Comparison of ENCODE assay signal across 18 cellular contexts in the genomic region with DNA sequence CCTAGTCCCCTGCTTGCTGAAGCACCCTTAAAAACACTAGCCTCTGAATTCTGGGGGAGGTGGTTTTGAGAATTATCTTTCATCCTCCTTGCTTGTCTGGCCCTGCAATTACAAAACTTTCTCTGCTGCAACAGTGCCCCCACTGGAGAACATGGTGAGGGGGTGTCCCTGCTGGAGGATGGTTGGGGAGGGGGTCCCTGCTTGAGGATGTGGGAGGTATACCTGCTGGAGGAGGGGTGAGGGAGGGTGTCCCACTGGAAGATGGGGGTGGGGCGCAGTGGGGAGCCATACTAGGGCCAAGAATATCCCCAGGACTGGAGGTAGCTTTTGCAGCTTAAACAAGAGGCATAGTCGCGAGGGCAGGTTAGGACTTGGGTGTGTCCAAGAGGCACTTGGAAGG. TPM values are rescaled to one million over a fixed set of nuclear protein-coding genes. Genes with fewer than 3 reads are reported as not detected.
DNase-seq lines count a peak whose midpoint lies in the region; ATAC-seq and TF ChIP-seq lines count a peak whose summit lies in the region.
"Had no signal": no experiment of that assay in that cellular context is flagged by ENCODE, and none has a peak within 500 bp of the region (broad histone marks: within the 10 kb centered on the region; RNA-seq: fewer than 3 reads in every experiment).

No MANE protein-coding gene starts in this region.

- peaks cover 19% of the 10 kb centered on the region for H3K4me1 Mint-ChIP-seq in activated CD8-positive, alpha-beta memory T cell treated with anti-CD3 and anti-CD28 coated beads, Interleukin-2, amount 10 ng/mL, durations not matched to agents 7 days and 5 days

- no peaks in the 10 kb centered on the region for H3K9me2 ChIP-seq in SU-DHL-6 (replicated peaks; ENCODE audit: insufficient read depth, low read length)

- no peaks in the 10 kb centered on the region for H3K27me3 Mint-ChIP-seq in activated CD8-positive, alpha-beta memory T cell treated with anti-CD3 and anti-CD28 coated beads, Interleukin-2, amount 10 ng/mL, durations not matched to agents 7 days and 5 days
- H3K27me3 Mint-ChIP-seq: activated CD8-positive, alpha-beta T cell treated with anti-CD3 and anti-CD28 coated beads for 36 hours had no signal

- H2AFZ ChIP-seq in SU-DHL-6 (ENCODE audit: low read depth, low read length, severe bottlenecking): no peak overlapping the region

- H3K4me2 ChIP-seq in SU-DHL-6 (ENCODE audit: low read depth, low read length, poor library complexity, severe bottlenecking): no peak overlapping the region

- H3F3A ChIP-seq in SU-DHL-6 (ENCODE audit: insufficient read depth): peaks cover 14% of the 10 kb centered on the region

- peaks cover 4% of the 10 kb centered on the region for H3K4me1 ChIP-seq in A673 (ENCODE audit: insufficient read depth, low read length, poor library complexity, severe bottlenecking)

- H3K36me3 Mint-ChIP-seq in activated CD8-positive, alpha-beta memory T cell treated with anti-CD3 and anti-CD28 coated beads, Interleukin-2, amount 10 ng/mL, durations not matched to agents 7 days and 5 days: peaks cover 6% of the 10 kb centered on the region

- no peak for DNase-seq in A673 (ENCODE audit: low spot score)
- DNase-seq in GM12865 (ENCODE audit: low read depth): no peak
- no peak for DNase-seq in fibroblast of the aortic adventitia (ENCODE audit: low read depth)
- no peak for DNase-seq in COLO829 (ENCODE audit: low spot score)
- DNase-seq in activated CD8-positive, alpha-beta memory T cell treated with anti-CD3 and anti-CD28 coated beads, Interleukin-2, amount 10 ng/mL, durations not matched to agents 7 days and 5 days: no peak
- no peak for DNase-seq in iPS-NIHi7 (ENCODE audit: extremely low spot score)
- DNase-seq: activated CD8-positive, alpha-beta T cell treated with anti-CD3 and anti-CD28 coated beads for 36 hours; activated gamma-delta T cell treated with Interleukin-2 at 50 U/mL for 16 hours; stimulated activated CD4-positive, alpha-beta T cell treated with anti-CD3 and anti-CD28 coated beads, Interleukin-4, amount 100 ng/mL, for 1 hour; stimulated activated naive CD8-positive, alpha-beta T cell treated with anti-CD3 and anti-CD28 coated beads, Interleukin-15, Interleukin-2, amounts not matched to agents 100 U/mL and 50 U/mL, for 24 hours; T-helper 2 cell had no signal

- H3K9me3 ChIP-seq in A673 (ENCODE audit: low read depth, low read length, poor library complexity, severe bottlenecking): no peaks in the 10 kb centered on the region
- H3K9me3 ChIP-seq in SU-DHL-6 (ENCODE audit: insufficient read depth, low read length): no peaks in the 10 kb centered on the region
- H3K9me3 ChIP-seq: BLaER1 treated with 17β-estradiol and CSF1 and Interleukin-3, amounts not matched to agents 10 nM and 100 nM; mucosa of descending colon had no signal

- H3K4me3 ChIP-seq in A673 (ENCODE audit: low read depth, low read length, poor library complexity, severe bottlenecking) (no peak overlapping the region), GM12865 (ENCODE audit: low read depth, low read length) (no peak overlapping the region), SU-DHL-6 (ENCODE audit: insufficient read depth, low read length, poor library complexity, severe bottlenecking) (no peak overlapping the region), fibroblast of the aortic adventitia (ENCODE audit: low read depth, low read length) (no peak overlapping the region)
- H3K4me3 ChIP-seq: BLaER1 treated with 17β-estradiol and CSF1 and Interleukin-3, amounts not matched to agents 10 nM and 100 nM; mucosa of descending colon had no signal

- no peaks in the 10 kb centered on the region for H3K27me3 ChIP-seq in A673 (replicated peaks; ENCODE audit: insufficient read depth, low read depth, low read length, poor library complexity)
- no peaks in the 10 kb centered on the region for H3K27me3 ChIP-seq in SU-DHL-6 (ENCODE audit: low read length)
- H3K27me3 ChIP-seq: BLaER1 treated with 17β-estradiol and CSF1 and Interleukin-3, amounts not matched to agents 10 nM and 100 nM had no signal

- no peaks in the 10 kb centered on the region for H4K20me1 ChIP-seq in SU-DHL-6 (ENCODE audit: low read depth, low read length)
- H4K20me1 ChIP-seq: BLaER1 treated with 17β-estradiol and CSF1 and Interleukin-3, amounts not matched to agents 10 nM and 100 nM had no signal

- POLR2A ChIA-PET in A673 (lab: Charles Lee; ENCODE audit: low non-redundant PET): no interaction called here

- H3K79me2 ChIP-seq in SU-DHL-6 (ENCODE audit: insufficient read depth, low read length): peaks cover 9% of the 10 kb centered on the region; the same call in 1 of the 2 replicates

- CTCF ChIA-PET in A673 (lab: Charles Lee): no interaction called here
- CTCF ChIA-PET in activated CD8-positive, alpha-beta memory T cell treated with anti-CD3 and anti-CD28 coated beads, Interleukin-2, amount 10 ng/mL, durations not matched to agents 7 days and 5 days (lab: Charles Lee): interaction anchor here (3.1 kb wide), 1 partner anchor 13 kb away, joined by 14 read pairs; no protein-coding TSS in a partner anchor

- H3K27ac Mint-ChIP-seq in activated CD8-positive, alpha-beta memory T cell treated with anti-CD3 and anti-CD28 coated beads, Interleukin-2, amount 10 ng/mL, durations not matched to agents 7 days and 5 days: no peak overlapping the region
- H3K27ac Mint-ChIP-seq: activated CD8-positive, alpha-beta T cell treated with anti-CD3 and anti-CD28 coated beads for 36 hours had no signal

- no peak overlapping the region for H3K9ac ChIP-seq in SU-DHL-6 (ENCODE audit: low read length)
- H3K9ac ChIP-seq: BLaER1 treated with 17β-estradiol and CSF1 and Interleukin-3, amounts not matched to agents 10 nM and 100 nM had no signal

- H3K4me3 Mint-ChIP-seq in activated CD8-positive, alpha-beta memory T cell treated with anti-CD3 and anti-CD28 coated beads, Interleukin-2, amount 10 ng/mL, durations not matched to agents 7 days and 5 days: no peak overlapping the region
- H3K4me3 Mint-ChIP-seq: activated CD8-positive, alpha-beta T cell treated with anti-CD3 and anti-CD28 coated beads for 36 hours; central memory CD8-positive, alpha-beta T cell had no signal

- no peaks in the 10 kb centered on the region for H3K9me3 Mint-ChIP-seq in activated CD8-positive, alpha-beta memory T cell treated with anti-CD3 and anti-CD28 coated beads, Interleukin-2, amount 10 ng/mL, durations not matched to agents 7 days and 5 days (ENCODE audit: low read depth)
- H3K9me3 Mint-ChIP-seq: activated CD8-positive, alpha-beta T cell treated with anti-CD3 and anti-CD28 coated beads for 36 hours; central memory CD8-positive, alpha-beta T cell had no signal

- intact Hi-C loops in A673 (cut with micrococcal nuclease; ENCODE audit: unreplicated experiment): no loop called here

- TF ChIP-seq CTCF in A673 (conservative IDR thresholded peaks at IDR 0.05; ENCODE audit: low read depth, low read length) (peak; percentile 44), GM12865 (IDR thresholded peaks at IDR 0.05; ENCODE audit: insufficient read depth, low read depth, low read length, missing control alignments) (peak; percentile 22), SU-DHL-6 (IDR thresholded peaks at IDR 0.05; ENCODE audit: insufficient read depth, low read length, poor library complexity, severe bottlenecking) (peak; percentile 39), fibroblast of the aortic adventitia (IDR thresholded peaks at IDR 0.05; ENCODE audit: insufficient read depth, low read length) (peak; percentile 4)

- H3K36me3 ChIP-seq in A673 (ENCODE audit: insufficient read depth, low read length, poor library complexity, severe bottlenecking) (no peaks in the 10 kb centered on the region), SU-DHL-6 (ENCODE audit: low read length) (no peaks in the 10 kb centered on the region)

- BruUV-seq in A673 (replicated peaks; lab: Mats Ljungman, UMichigan): no TSS peak

- ATAC-seq in activated CD8-positive, alpha-beta memory T cell treated with anti-CD3 and anti-CD28 coated beads, Interleukin-2, amount 10 ng/mL, durations not matched to agents 7 days and 5 days: no peak
- ATAC-seq in GM19467 (IDR thresholded peaks at IDR 0.05; ENCODE audit: unreplicated experiment): no peak
- ATAC-seq: activated CD8-positive, alpha-beta T cell treated with anti-CD3 and anti-CD28 coated beads for 36 hours; mucosa of descending colon; Panc1; stimulated activated naive CD8-positive, alpha-beta T cell treated with anti-CD3 and anti-CD28 coated beads, Interleukin-15, Interleukin-2, amounts not matched to agents 100 U/mL and 50 U/mL, for 24 hours had no signal

- H3K27ac ChIP-seq in A673 (ENCODE audit: low read depth, low read length, poor library complexity, severe bottlenecking): no peak overlapping the region
- H3K27ac ChIP-seq in SU-DHL-6 (ENCODE audit: low read depth, low read length): no peak overlapping the region
- H3K27ac ChIP-seq: BLaER1 treated with 17β-estradiol and CSF1 and Interleukin-3, amounts not matched to agents 10 nM and 100 nM; epithelial cell of prostate had no signal

RNA-seq across cellular contexts. Expression of a gene that starts 3.2 kb away (rescaled TPM):
- 9.6 and 12.8 TPM in 2 replicates for total RNA-seq in A673 (2021)
- 18.1 and 59.9 TPM in 2 replicates for total RNA-seq in fibroblast of the aortic adventitia (ENCODE audit: low replicate concordance)
- total RNA-seq in activated CD8-positive, alpha-beta memory T cell treated with anti-CD3 and anti-CD28 coated beads, Interleukin-2, amount 10 ng/mL, durations not matched to agents 7 days and 5 days: 10 to 100 TPM; 41.8 to 41.9 TPM

RNA-seq across cellular contexts. Expression of a gene that starts 18.6 kb away (rescaled TPM):
- total RNA-seq in A673 (2021): 30.1 and 31.8 TPM in 2 replicates
- total RNA-seq in fibroblast of the aortic adventitia (ENCODE audit: low replicate concordance): 168 and 234 TPM in 2 replicates
- 1 to 10 TPM; 4.0 to 6.6 TPM for total RNA-seq in activated CD8-positive, alpha-beta memory T cell treated with anti-CD3 and anti-CD28 coated beads, Interleukin-2, amount 10 ng/mL, durations not matched to agents 7 days and 5 days

RNA-seq across cellular contexts. Expression of a gene that starts 20.2 kb away (rescaled TPM):
- total RNA-seq in A673 (2021) (not detected in 2 replicates), fibroblast of the aortic adventitia (ENCODE audit: low replicate concordance) (not detected in 2 replicates)
- total RNA-seq in activated CD8-positive, alpha-beta memory T cell treated with anti-CD3 and anti-CD28 coated beads, Interleukin-2, amount 10 ng/mL, durations not matched to agents 7 days and 5 days: under 1 TPM in 1 of 2 experiments, not detected in 1; 0.58 TPM

RNA-seq across cellular contexts. Expression of a gene that starts 37.8 kb away (rescaled TPM):
- total RNA-seq in A673 (2021): 252 TPM in 2 replicates
- total RNA-seq in fibroblast of the aortic adventitia (ENCODE audit: low replicate concordance): 66.6 and 87.9 TPM in 2 replicates
- total RNA-seq in activated CD8-positive, alpha-beta memory T cell treated with anti-CD3 and anti-CD28 coated beads, Interleukin-2, amount 10 ng/mL, durations not matched to agents 7 days and 5 days: 100 to 1,000 TPM; 130 to 158 TPM

RNA-seq across cellular contexts. Expression of a gene that starts 41.0 kb away (rescaled TPM):
- total RNA-seq in A673 (2021): 64.5 and 74.4 TPM in 2 replicates
- total RNA-seq in fibroblast of the aortic adventitia (ENCODE audit: low replicate concordance): 73.0 and 110 TPM in 2 replicates
- total RNA-seq in activated CD8-positive, alpha-beta memory T cell treated with anti-CD3 and anti-CD28 coated beads, Interleukin-2, amount 10 ng/mL, durations not matched to agents 7 days and 5 days: 100 to 1,000 TPM; 148 to 153 TPM
